ENCODE assay signal across 27 cellular contexts in the genomic region with DNA sequence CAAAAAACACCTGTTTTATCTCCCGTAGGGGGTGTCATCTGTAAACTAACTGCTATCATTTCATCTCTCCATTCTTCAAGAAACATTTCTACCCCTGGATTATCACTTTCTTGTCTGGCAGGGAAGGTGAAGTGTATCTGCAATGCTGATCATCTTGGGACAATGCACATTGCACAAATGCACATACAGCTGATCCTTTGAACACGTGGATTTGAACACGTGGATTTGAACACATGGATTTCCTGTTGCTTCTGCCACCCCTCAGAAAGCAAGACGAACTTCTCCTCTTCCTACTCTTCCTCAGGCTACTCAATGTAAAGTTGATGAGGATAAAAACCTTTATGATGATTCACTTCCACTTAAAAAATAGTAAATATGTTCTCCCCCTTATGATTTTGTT.
"Had no signal": no experiment of that assay in that cellular context is flagged by ENCODE, and none has a peak within 500 bp of the region (broad histone marks: within the 10 kb centered on the region; RNA-seq: fewer than 3 reads in every experiment).

No MANE protein-coding gene starts in this region.

- H3K4me1 ChIP-seq: esophagus muscularis mucosa, foreskin keratinocyte, gastrocnemius medialis, gastroesophageal sphincter, heart left ventricle, heart right ventricle had no signal

- H3K9me3 ChIP-seq: colonic mucosa, esophagus muscularis mucosa, esophagus squamous epithelium, gastrocnemius medialis, gastroesophageal sphincter, heart left ventricle, heart right ventricle had no signal

- H3K27me3 ChIP-seq: colonic mucosa, esophagus muscularis mucosa, esophagus squamous epithelium, gastrocnemius medialis, gastroesophageal sphincter, heart left ventricle, heart right ventricle had no signal

- H3K27ac ChIP-seq: colonic mucosa, coronary artery, dorsolateral prefrontal cortex, epithelial cell of prostate, esophagus muscularis mucosa, esophagus squamous epithelium, foreskin keratinocyte, gastrocnemius medialis, gastroesophageal sphincter, heart left ventricle, heart right ventricle had no signal

- H3K36me3 ChIP-seq: colonic mucosa, esophagus muscularis mucosa, esophagus squamous epithelium, gastrocnemius medialis, gastroesophageal sphincter, heart left ventricle, heart right ventricle had no signal

- FAIRE-seq: colon, endometrium, frontal cortex had no signal

- H3K4me3 ChIP-seq: colonic mucosa, coronary artery, dorsolateral prefrontal cortex, esophagus muscularis mucosa, esophagus squamous epithelium, gastrocnemius medialis, gastroesophageal sphincter, heart left ventricle, heart right ventricle had no signal

- ATAC-seq: effector memory CD8-positive, alpha-beta T cell; esophagus mucosa; foreskin keratinocyte; gastrocnemius medialis; gastroesophageal sphincter; heart left ventricle; heart right ventricle had no signal

- DNase-seq: colonic mucosa; cortex of kidney; dermis blood vessel endothelial cell; dorsolateral prefrontal cortex; effector CD4-positive, alpha-beta T cell; effector CD8-positive, alpha-beta T cell; effector memory CD4-positive, alpha-beta T cell; effector memory CD8-positive, alpha-beta T cell; endodermal cell; erythroblast; esophagus squamous epithelium; foreskin fibroblast; foreskin keratinocyte; foreskin melanocyte; gastrocnemius medialis; glutamatergic neuron; head of caudate nucleus; heart left ventricle; heart right ventricle had no signal
